ENCODE assay signal across 30 cellular contexts in the genomic region with DNA sequence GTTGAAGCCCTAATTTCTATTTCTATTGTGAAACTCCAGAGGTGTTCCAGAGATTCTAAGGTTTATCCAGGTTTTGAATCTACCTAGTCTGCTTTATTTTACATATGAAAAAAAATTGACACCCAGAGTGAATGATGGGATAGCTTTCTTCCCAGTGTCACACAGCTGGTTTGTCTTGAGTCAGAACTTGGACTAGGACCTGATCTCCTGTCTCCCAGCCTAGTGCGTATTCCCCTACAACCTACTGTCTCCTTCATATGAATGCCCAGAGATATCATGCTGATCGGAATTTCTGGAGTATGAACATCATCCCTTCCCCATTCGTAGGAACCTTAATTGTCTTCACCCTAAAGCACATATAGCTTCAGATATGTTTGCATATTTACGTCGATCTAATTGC.
"Had no signal": no experiment of that assay in that cellular context is flagged by ENCODE, and none has a peak within 500 bp of the region (broad histone marks: within the 10 kb centered on the region; RNA-seq: fewer than 3 reads in every experiment).

No MANE protein-coding gene starts in this region.

- H3K36me3 ChIP-seq: cardiac muscle cell, heart right ventricle, thoracic aorta had no signal

- H3K9me3 ChIP-seq: body of pancreas, mucosa of descending colon, thoracic aorta had no signal

- H3K27me3 ChIP-seq: body of pancreas, foreskin keratinocyte, heart right ventricle had no signal

- H3K27ac Mint-ChIP-seq: activated CD8-positive, alpha-beta T cell treated with anti-CD3 and anti-CD28 coated beads for 36 hours; activated naive CD4-positive, alpha-beta T cell treated with anti-CD3 and anti-CD28 coated beads, Interleukin-2, amount 50 U/mL, for 24 hours; activated naive CD8-positive, alpha-beta T cell treated with anti-CD3 and anti-CD28 coated beads, Interleukin-2, amount 50 U/mL, for 24 hours; activated T-helper 17 cell treated with anti-CD3 and anti-CD28 coated beads, Interleukin-2, amount 50 U/mL, for 72 hours; effector memory CD8-positive, alpha-beta T cell; naive B cell; WTC11 had no signal

- FAIRE-seq: urothelium cell line had no signal

- ATAC-seq: activated CD8-positive, alpha-beta T cell treated with anti-CD3 and anti-CD28 coated beads for 36 hours; activated naive CD8-positive, alpha-beta T cell treated with anti-CD3 and anti-CD28 coated beads, Interleukin-2, amount 50 U/mL, for 24 hours; activated T-cell treated with anti-CD3 and anti-CD28 coated beads, Interleukin-2, amount 50 U/mL, for 4 hours; activated T-helper 17 cell treated with anti-CD3 and anti-CD28 coated beads, Interleukin-2, amount 50 U/mL, for 72 hours; effector memory CD8-positive, alpha-beta T cell; left lobe of liver; mucosa of descending colon; stimulated activated naive CD8-positive, alpha-beta T cell treated with anti-CD3 and anti-CD28 coated beads, Interleukin-15, Interleukin-2, amounts not matched to agents 100 U/mL and 50 U/mL, for 24 hours; WTC11 had no signal

- H3K4me1 Mint-ChIP-seq: activated naive CD4-positive, alpha-beta T cell treated with anti-CD3 and anti-CD28 coated beads, Interleukin-2, amount 50 U/mL, for 24 hours; activated naive CD8-positive, alpha-beta T cell treated with anti-CD3 and anti-CD28 coated beads, Interleukin-2, amount 50 U/mL, for 24 hours; activated T-helper 17 cell treated with anti-CD3 and anti-CD28 coated beads, Interleukin-2, amount 50 U/mL, for 72 hours; neural crest cell; WTC11 had no signal

- H3K4me3 Mint-ChIP-seq: activated CD8-positive, alpha-beta T cell treated with anti-CD3 and anti-CD28 coated beads for 36 hours; activated naive CD4-positive, alpha-beta T cell treated with anti-CD3 and anti-CD28 coated beads, Interleukin-2, amount 50 U/mL, for 24 hours; activated naive CD8-positive, alpha-beta T cell treated with anti-CD3 and anti-CD28 coated beads, Interleukin-2, amount 50 U/mL, for 24 hours; activated T-cell treated with anti-CD3 and anti-CD28 coated beads, Interleukin-2, amount 50 U/mL, for 4 hours; activated T-helper 17 cell treated with anti-CD3 and anti-CD28 coated beads, Interleukin-2, amount 50 U/mL, for 72 hours; effector memory CD8-positive, alpha-beta T cell; naive B cell; neural crest cell; WTC11 had no signal

- H3K9me3 Mint-ChIP-seq: activated CD8-positive, alpha-beta T cell treated with anti-CD3 and anti-CD28 coated beads for 36 hours had no signal

- H3K4me3 ChIP-seq: body of pancreas, cardiac muscle cell, heart right ventricle, lung, mucosa of descending colon had no signal

- H3K27ac ChIP-seq: cardiac muscle cell, foreskin keratinocyte had no signal

- DNase-seq: activated CD4-positive, alpha-beta T cell treated with anti-CD3 and anti-CD28 coated beads for 1 hour; activated CD4-positive, alpha-beta T cell treated with anti-CD3 and anti-CD28 coated beads, Interleukin-2, amount 50 U/mL, for 1 hour; activated CD8-positive, alpha-beta T cell treated with anti-CD3 and anti-CD28 coated beads for 36 hours; activated naive CD8-positive, alpha-beta T cell treated with anti-CD3 and anti-CD28 coated beads, Interleukin-2, amount 50 U/mL, for 24 hours; activated T-cell treated with anti-CD3 and anti-CD28 coated beads, Interleukin-2, amount 50 U/mL, for 4 hours; anterior cingulate cortex; body of pancreas; cortex of kidney; effector memory CD8-positive, alpha-beta T cell; erythroblast; kidney glomerular epithelial cell; mesendoderm; mucosa of descending colon; naive B cell; nucleus accumbens; stimulated activated CD4-positive, alpha-beta T cell treated with anti-CD3 and anti-CD28 coated beads, Interleukin-2, amount 100 ng/mL, for 48 hours; stimulated activated naive CD8-positive, alpha-beta T cell treated with anti-CD3 and anti-CD28 coated beads, Interleukin-15, Interleukin-2, amounts not matched to agents 100 U/mL and 50 U/mL, for 24 hours; T-helper 2 cell; trophoblast cell had no signal

- H3K4me1 ChIP-seq: foreskin keratinocyte had no signal

- H3K27me3 Mint-ChIP-seq: activated naive CD4-positive, alpha-beta T cell treated with anti-CD3 and anti-CD28 coated beads, Interleukin-2, amount 50 U/mL, for 24 hours; activated naive CD8-positive, alpha-beta T cell treated with anti-CD3 and anti-CD28 coated beads, Interleukin-2, amount 50 U/mL, for 24 hours; activated T-helper 17 cell treated with anti-CD3 and anti-CD28 coated beads, Interleukin-2, amount 50 U/mL, for 72 hours; effector memory CD8-positive, alpha-beta T cell had no signal

- H3K36me3 Mint-ChIP-seq: activated naive CD4-positive, alpha-beta T cell treated with anti-CD3 and anti-CD28 coated beads, Interleukin-2, amount 50 U/mL, for 24 hours; naive B cell; WTC11 had no signal
